In the genomic region with DNA sequence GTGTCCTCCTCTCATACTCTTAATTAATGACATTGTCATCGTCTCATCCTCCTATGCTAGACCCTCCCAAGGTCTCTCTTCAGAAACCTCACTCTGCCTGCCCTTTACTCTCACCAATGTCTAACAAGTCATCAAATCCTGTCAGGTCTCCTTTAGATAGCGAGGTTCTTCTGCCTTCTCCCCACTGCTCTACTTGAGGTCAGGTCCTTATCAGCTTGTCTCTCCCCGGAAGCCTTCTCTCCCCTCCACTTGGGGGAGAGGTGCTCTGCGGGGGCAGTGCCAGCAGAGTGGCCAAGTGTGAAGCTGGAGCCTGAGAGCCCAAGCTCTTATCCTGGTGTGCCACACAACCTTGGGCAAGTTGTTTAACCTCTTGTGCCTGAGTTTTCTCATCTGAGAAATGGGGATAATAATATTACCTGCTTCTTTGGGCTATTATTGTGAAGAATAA, we compare ENCODE assay signal across 30 cellular contexts.
"Had no signal": no experiment of that assay in that cellular context is flagged by ENCODE, and none has a peak within 500 bp of the region (broad histone marks: within the 10 kb centered on the region; RNA-seq: fewer than 3 reads in every experiment).

No MANE protein-coding gene starts in this region.

- DNase-seq: activated B cell treated with CpG ODN at 0.5 μM for 24 hours; activated CD4-positive, alpha-beta memory T cell treated with anti-CD3 and anti-CD28 coated beads, Interleukin-2, amount 10 ng/mL, durations not matched to agents 7 days and 5 days; activated CD4-positive, alpha-beta T cell treated with anti-CD3 and anti-CD28 coated beads for 1 hour; activated CD4-positive, alpha-beta T cell treated with anti-CD3 and anti-CD28 coated beads for 36 hours; activated CD4-positive, alpha-beta T cell treated with anti-CD3 and anti-CD28 coated beads for 48 hours; activated CD4-positive, alpha-beta T cell treated with anti-CD3 and anti-CD28 coated beads, Interleukin-2, amount 10 ng/mL, durations not matched to agents 7 days and 5 days; activated CD4-positive, alpha-beta T cell treated with anti-CD3 and anti-CD28 coated beads, Interleukin-2, amount 50 U/mL, for 48 hours; activated CD8-positive, alpha-beta memory T cell treated with anti-CD3 and anti-CD28 coated beads for 24 hours; activated CD8-positive, alpha-beta memory T cell treated with anti-CD3 and anti-CD28 coated beads, Interleukin-2, amount 10 ng/mL, durations not matched to agents 7 days and 5 days; activated CD8-positive, alpha-beta memory T cell treated with anti-CD3 and anti-CD28 coated beads, Interleukin-2, amount 50 U/mL, for 48 hours; activated CD8-positive, alpha-beta T cell treated with anti-CD3 and anti-CD28 coated beads, Interleukin-2, amount 10 ng/mL, durations not matched to agents 7 days and 5 days; activated effector memory CD4-positive, alpha-beta T cell treated with Interleukin-2 at 50 U/mL for 16 hours; activated gamma-delta T cell; activated naive CD4-positive, alpha-beta T cell treated with anti-CD3 and anti-CD28 coated beads, Interleukin-2, amount 10 ng/mL, durations not matched to agents 7 days and 5 days; activated naive CD4-positive, alpha-beta T cell treated with Interleukin-2 at 50 U/mL for 16 hours; activated naive CD8-positive, alpha-beta T cell treated with anti-CD3 and anti-CD28 coated beads, Interleukin-2, amount 10 ng/mL, durations not matched to agents 7 days and 5 days; activated naive CD8-positive, alpha-beta T cell treated with anti-CD3 and anti-CD28 coated beads, Interleukin-2, amount 50 U/mL, for 24 hours; activated T-cell treated with anti-CD3 and anti-CD28 coated beads, Interleukin-2, amount 50 U/mL, for 24 hours; activated T-cell treated with anti-CD3 and anti-CD28 coated beads, Interleukin-2, amount 50 U/mL, for 48 hours; amygdala; anterior cingulate cortex; central memory CD4-positive, alpha-beta T cell; T-helper 1 cell; T-helper 2 cell; T-helper 9 cell had no signal

- H3K4me3 ChIP-seq: ascending aorta, cardiac muscle cell had no signal

- H3K36me3 ChIP-seq: ascending aorta, cardiac muscle cell had no signal

- H3K27ac ChIP-seq: ascending aorta, cardiac muscle cell had no signal

- ATAC-seq: activated CD4-positive, alpha-beta T cell treated with anti-CD3 and anti-CD28 coated beads for 36 hours; activated CD4-positive, CD25-positive, alpha-beta regulatory T cell treated with anti-CD3 and anti-CD28 coated beads, Interleukin-2, amount 50 U/mL, for 24 hours; activated CD8-positive, alpha-beta memory T cell treated with anti-CD3 and anti-CD28 coated beads, Interleukin-2, amount 10 ng/mL, durations not matched to agents 7 days and 5 days; activated CD8-positive, alpha-beta T cell treated with anti-CD3 and anti-CD28 coated beads, Interleukin-2, amount 10 ng/mL, durations not matched to agents 7 days and 5 days; activated naive CD8-positive, alpha-beta T cell treated with anti-CD3 and anti-CD28 coated beads, Interleukin-2, amount 50 U/mL, for 24 hours had no signal

- FAIRE-seq: bronchial epithelial cell, colon had no signal

- H3K4me1 ChIP-seq: ascending aorta had no signal

- H3K9me3 ChIP-seq: ascending aorta had no signal

- H3K27me3 ChIP-seq: ascending aorta, cardiac muscle cell had no signal
